ENCODE assay signal across 15 cellular contexts in the genomic region with DNA sequence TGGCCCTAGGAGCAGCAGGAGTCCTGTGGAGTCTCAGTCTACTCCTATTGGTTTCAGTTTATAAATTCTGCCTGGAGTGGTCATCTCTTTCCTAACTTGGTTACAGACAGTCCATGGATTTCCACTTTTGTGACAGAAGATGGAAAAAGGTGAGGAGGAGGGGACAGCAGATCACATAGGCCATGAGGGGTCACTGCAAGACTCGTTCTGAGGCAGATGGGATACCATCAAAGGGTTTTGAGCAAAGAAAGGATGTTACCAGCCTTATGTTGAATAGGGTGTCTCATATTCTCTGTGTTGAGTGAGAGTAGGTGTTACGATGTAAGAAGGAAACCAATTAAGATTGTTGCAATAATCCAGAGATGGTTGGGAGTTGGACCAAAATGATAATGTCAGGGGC. TPM values are rescaled to one million over a fixed set of nuclear protein-coding genes. Genes with fewer than 3 reads are reported as not detected.
"Had no signal": no experiment of that assay in that cellular context is flagged by ENCODE, and none has a peak within 500 bp of the region (broad histone marks: within the 10 kb centered on the region; RNA-seq: fewer than 3 reads in every experiment).

No MANE protein-coding gene starts in this region.

- H3K9me3 Mint-ChIP-seq: activated CD4-positive, alpha-beta memory T cell treated with anti-CD3 and anti-CD28 coated beads, Interleukin-2, amount 10 ng/mL, durations not matched to agents 7 days and 5 days had no signal

- DNase-seq: activated CD4-positive, alpha-beta memory T cell treated with anti-CD3 and anti-CD28 coated beads, Interleukin-2, amount 10 ng/mL, durations not matched to agents 7 days and 5 days; activated CD4-positive, alpha-beta T cell treated with anti-CD3 and anti-CD28 coated beads for 4 hours; activated effector memory CD4-positive, alpha-beta T cell treated with Interleukin-2 at 50 U/mL for 16 hours; activated naive CD4-positive, alpha-beta T cell treated with anti-CD3 and anti-CD28 coated beads, Interleukin-2, amount 50 U/mL, for 16 hours; activated T-cell treated with anti-CD3 and anti-CD28 coated beads, Interleukin-2, amount 50 U/mL, for 24 hours; dorsolateral prefrontal cortex; mesenchymal stem cell; occipital lobe; stimulated activated CD4-positive, alpha-beta T cell treated with anti-CD3 and anti-CD28 coated beads, Interleukin-1b, Interleukin-23, amount 100 ng/mL, for 48 hours; T-helper 17 cell; thyroid gland; uterus had no signal

- H3K4me1 ChIP-seq: prostate gland, thyroid gland, uterus had no signal

- H3K27ac ChIP-seq: dorsolateral prefrontal cortex, prostate gland, thyroid gland, uterus had no signal

- H3K4me3 ChIP-seq: dorsolateral prefrontal cortex, gastroesophageal sphincter, prostate gland, thyroid gland, uterus had no signal

- ATAC-seq: gastroesophageal sphincter, T-helper 17 cell had no signal

- H3K4me1 Mint-ChIP-seq: activated CD4-positive, alpha-beta memory T cell treated with anti-CD3 and anti-CD28 coated beads, Interleukin-2, amount 10 ng/mL, durations not matched to agents 7 days and 5 days; nephron; T-helper 17 cell had no signal

- H3K27me3 ChIP-seq: gastroesophageal sphincter, thyroid gland, uterus had no signal

- H3K9me3 ChIP-seq: gastroesophageal sphincter, prostate gland, thyroid gland, uterus had no signal

- H3K27ac Mint-ChIP-seq: activated CD4-positive, alpha-beta memory T cell treated with anti-CD3 and anti-CD28 coated beads, Interleukin-2, amount 10 ng/mL, durations not matched to agents 7 days and 5 days; activated T-cell treated with anti-CD3 and anti-CD28 coated beads, Interleukin-2, amount 50 U/mL, for 24 hours; nephron; T-helper 17 cell had no signal

- H3K27me3 Mint-ChIP-seq: activated CD4-positive, alpha-beta memory T cell treated with anti-CD3 and anti-CD28 coated beads, Interleukin-2, amount 10 ng/mL, durations not matched to agents 7 days and 5 days; activated T-cell treated with anti-CD3 and anti-CD28 coated beads, Interleukin-2, amount 50 U/mL, for 24 hours; T-helper 17 cell had no signal

- H3K4me3 Mint-ChIP-seq: activated CD4-positive, alpha-beta memory T cell treated with anti-CD3 and anti-CD28 coated beads, Interleukin-2, amount 10 ng/mL, durations not matched to agents 7 days and 5 days; activated T-cell treated with anti-CD3 and anti-CD28 coated beads, Interleukin-2, amount 50 U/mL, for 24 hours; nephron; T-helper 17 cell had no signal

- H3K36me3 ChIP-seq: gastroesophageal sphincter, prostate gland, thyroid gland, uterus had no signal

RNA-seq across cellular contexts. Expression of gene PDE3A, which starts 15.3 kb away (rescaled TPM):
- total RNA-seq: activated CD4-positive, alpha-beta memory T cell treated with anti-CD3 and anti-CD28 coated beads, Interleukin-2, amount 10 ng/mL, durations not matched to agents 7 days and 5 days had no signal
